26 cellular contexts compared by ENCODE assay signal in the genomic region with DNA sequence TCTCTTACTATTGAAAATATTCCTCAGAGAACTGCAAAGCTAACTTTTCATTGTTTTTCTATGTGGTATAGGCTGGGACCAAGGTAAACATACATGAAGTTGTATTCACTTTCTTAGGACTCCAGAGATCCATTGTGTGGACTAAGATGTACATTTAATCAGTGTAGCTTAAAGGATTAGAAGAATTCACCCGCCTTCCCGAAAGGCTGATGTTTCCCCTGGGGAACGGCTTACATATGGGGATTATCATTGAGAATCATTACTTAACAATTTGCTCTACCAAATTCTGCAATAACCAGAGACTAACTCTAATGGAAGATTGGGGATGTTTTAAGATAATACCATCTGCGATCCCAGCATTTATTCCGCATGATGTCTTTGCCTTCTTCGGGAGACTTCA.
"Had no signal": no experiment of that assay in that cellular context is flagged by ENCODE, and none has a peak within 500 bp of the region (broad histone marks: within the 10 kb centered on the region; RNA-seq: fewer than 3 reads in every experiment).

No MANE protein-coding gene starts in this region.

- H3K36me3 ChIP-seq: ascending aorta, breast epithelium, cardiac muscle cell, colonic mucosa had no signal

- H3K27me3 ChIP-seq: ascending aorta, breast epithelium, cardiac muscle cell, colonic mucosa had no signal

- H3K4me1 ChIP-seq: ascending aorta, breast epithelium, colonic mucosa had no signal

- H3K9me3 ChIP-seq: colonic mucosa had no signal

- H3K4me3 ChIP-seq: ascending aorta, breast epithelium, cardiac muscle cell, colonic mucosa had no signal

- DNase-seq: activated CD4-positive, alpha-beta memory T cell treated with anti-CD3 and anti-CD28 coated beads, Interleukin-2, amount 10 ng/mL, durations not matched to agents 7 days and 5 days; activated CD4-positive, alpha-beta T cell treated with anti-CD3 and anti-CD28 coated beads for 1 hour; activated CD4-positive, alpha-beta T cell treated with anti-CD3 and anti-CD28 coated beads for 4 hours; activated CD4-positive, alpha-beta T cell treated with anti-CD3 and anti-CD28 coated beads, Interleukin-2, amount 10 ng/mL, durations not matched to agents 7 days and 5 days; activated CD4-positive, alpha-beta T cell treated with anti-CD3 and anti-CD28 coated beads, Interleukin-2, amount 50 U/mL, for 4 hours; activated CD8-positive, alpha-beta memory T cell treated with anti-CD3 and anti-CD28 coated beads, Interleukin-2, amount 50 U/mL, for 48 hours; activated gamma-delta T cell; activated naive CD4-positive, alpha-beta T cell; activated naive CD4-positive, alpha-beta T cell treated with anti-CD3 and anti-CD28 coated beads, Interleukin-2, amount 10 ng/mL, durations not matched to agents 7 days and 5 days; activated naive CD8-positive, alpha-beta T cell treated with anti-CD3 and anti-CD28 coated beads, Interleukin-2, amount 10 ng/mL, durations not matched to agents 7 days and 5 days; activated T-cell treated with anti-CD3 and anti-CD28 coated beads for 4 hours; activated T-cell treated with anti-CD3 and anti-CD28 coated beads, Interleukin-2, amount 50 U/mL, for 24 hours; activated T-cell treated with anti-CD3 and anti-CD28 coated beads, Interleukin-2, amount 50 U/mL, for 72 hours; central memory CD4-positive, alpha-beta T cell; cerebellar nuclear complex; colonic mucosa; effector CD8-positive, alpha-beta T cell; foreskin fibroblast; head of caudate nucleus; T-helper 1 cell; T-helper 17 cell; T1000 had no signal

- H3K27ac ChIP-seq: ascending aorta, breast epithelium, cardiac muscle cell, colonic mucosa, epithelial cell of prostate had no signal
